In the genomic region with DNA sequence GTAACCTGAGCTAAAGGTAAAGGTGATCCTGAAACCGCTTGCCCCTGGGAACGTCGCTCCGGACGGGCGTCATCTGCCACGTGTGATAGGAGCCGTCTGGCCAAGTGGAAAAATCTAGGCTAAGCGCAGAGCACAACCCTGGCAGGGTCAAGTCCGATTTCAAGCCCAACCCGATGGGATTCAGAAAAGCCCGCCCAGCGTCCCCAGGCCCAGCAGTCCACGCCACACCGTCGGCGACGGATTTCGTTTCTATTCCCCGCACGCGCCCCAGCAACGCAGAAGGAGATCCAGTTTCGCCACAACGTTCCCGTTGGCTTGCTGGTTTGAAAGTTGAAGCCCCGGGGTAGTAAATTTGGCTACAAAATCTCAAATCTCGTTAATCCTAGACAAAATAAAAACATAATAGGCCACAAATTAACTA, we compare ENCODE assay signal across 13 cellular contexts. TPM values are rescaled to one million over a fixed set of nuclear protein-coding genes. Genes with fewer than 3 reads are reported as not detected.
A peak's percentile ranks its signal among the peaks of the same experiment; 100 is the strongest.
DNase-seq lines count a peak whose midpoint lies in the region; ATAC-seq, FAIRE-seq and TF ChIP-seq lines count a peak whose summit lies in the region.
"Had no signal": no experiment of that assay in that cellular context is flagged by ENCODE, and none has a peak within 500 bp of the region (broad histone marks: within the 10 kb centered on the region; RNA-seq: fewer than 3 reads in every experiment).

No MANE protein-coding gene starts in this region.

- intact Hi-C loops in head of caudate nucleus (cut with DNase I) (no loop called here), thyroid gland (cut with DNase I) (loop anchor here (5.0 kb wide), 1 partner anchor 34 kb away; a partner anchor contains a TSS)

- H3K4me3 Mint-ChIP-seq in astrocyte (ENCODE audit: unreplicated experiment), result peak overlapping the region; percentile 74
- H3K4me3 Mint-ChIP-seq: HFFc6; stimulated activated naive CD8-positive, alpha-beta T cell treated with anti-CD3 and anti-CD28 coated beads, Interleukin-15, Interleukin-2, amounts not matched to agents 100 ng/mL and 50 ng/mL, for 24 hours had no signal

- ATAC-seq in GM21576 (IDR thresholded peaks at IDR 0.05; ENCODE audit: unreplicated experiment) (no peak), GM19328 (IDR thresholded peaks at IDR 0.05; ENCODE audit: unreplicated experiment) (no peak), HG03432 (IDR thresholded peaks at IDR 0.05; ENCODE audit: unreplicated experiment) (no peak)

- no peaks in the 10 kb centered on the region for H3K9me3 ChIP-seq in astrocyte (ENCODE audit: insufficient read depth, low read depth, low read length)
- peaks cover 3% of the 10 kb centered on the region for H3K9me3 ChIP-seq in muscle layer of colon (ENCODE audit: low read length)
- H3K9me3 ChIP-seq in thyroid gland, result no peaks in the 10 kb centered on the region

- H3K4me1 Mint-ChIP-seq in astrocyte (ENCODE audit: low read depth, unreplicated experiment), result peaks cover 3% of the 10 kb centered on the region

- peak overlapping the region; percentile 19 for H2AFZ ChIP-seq in astrocyte (ENCODE audit: low read depth, low read length)

- no peaks in the 10 kb centered on the region for H3K9me3 Mint-ChIP-seq in astrocyte (ENCODE audit: unreplicated experiment)
- H3K9me3 Mint-ChIP-seq: HFFc6; stimulated activated naive CD8-positive, alpha-beta T cell treated with anti-CD3 and anti-CD28 coated beads, Interleukin-15, Interleukin-2, amounts not matched to agents 100 ng/mL and 50 ng/mL, for 24 hours had no signal

- H3K9ac ChIP-seq in astrocyte (ENCODE audit: low read length) (peak overlapping the region; percentile 38), muscle layer of colon (ENCODE audit: low read length) (no peak overlapping the region)

- no peak for DNase-seq in astrocyte (ENCODE audit: low read depth)
- peak in 31 of 42 donors; percentile 19 to 78 (median 53) for DNase-seq in head of caudate nucleus
- DNase-seq in thyroid gland, result peak; percentile 32 to 34
- DNase-seq: activated CD4-positive, alpha-beta T cell treated with anti-CD3 and anti-CD28 coated beads, Interleukin-2, amount 50 U/mL, for 48 hours; amniotic stem cell; HFFc6; stimulated activated CD4-positive, alpha-beta T cell treated with anti-CD3 and anti-CD28 coated beads, Interleukin-12 subunit alpha, Interleukin-12 subunit beta, amount 100 ng/mL, for 4 hours had no signal

- H3K27me3 ChIP-seq in astrocyte (ENCODE audit: insufficient read depth, low read length) (peaks cover 98% of the 10 kb centered on the region), muscle layer of colon (ENCODE audit: control insufficient read depth in 1 of 2, insufficient read depth in 2 of 2, low read length in 2 of 2) (peaks cover 59 to 68% of the 10 kb centered on the region in 2 donors), thyroid gland (peaks cover 12% of the 10 kb centered on the region)

- no peaks in the 10 kb centered on the region for H3K36me3 Mint-ChIP-seq in astrocyte (ENCODE audit: low read depth, unreplicated experiment)

- H4K20me1 ChIP-seq in astrocyte (ENCODE audit: insufficient read depth, low read length), result no peaks in the 10 kb centered on the region

- WGBS in thyroid gland, 2 donors, result 51 to 58% methylated on average over 19 to 28 of the region's 28 CpGs

- H3K36me3 ChIP-seq in astrocyte (ENCODE audit: insufficient read depth, low read length), result no peaks in the 10 kb centered on the region
- H3K36me3 ChIP-seq in muscle layer of colon (ENCODE audit: insufficient read depth, low read length), result no peaks in the 10 kb centered on the region
- no peaks in the 10 kb centered on the region for H3K36me3 ChIP-seq in thyroid gland

- H3K27ac Mint-ChIP-seq in astrocyte (ENCODE audit: unreplicated experiment), result no peak overlapping the region
- H3K27ac Mint-ChIP-seq: HFFc6; stimulated activated naive CD8-positive, alpha-beta T cell treated with anti-CD3 and anti-CD28 coated beads, Interleukin-15, Interleukin-2, amounts not matched to agents 100 ng/mL and 50 ng/mL, for 24 hours had no signal

- no peak overlapping the region for H3K27ac ChIP-seq in astrocyte (ENCODE audit: low read depth, low read length)
- H3K27ac ChIP-seq in muscle layer of colon (ENCODE audit: low read depth, low read length), result peak overlapping the region; percentile 64
- H3K27ac ChIP-seq in thyroid gland, result peak overlapping the region; percentile 71 to 76 (median 74)
- H3K27ac ChIP-seq: SK-N-MC had no signal

- peaks cover 29% of the 10 kb centered on the region for H3K4me1 ChIP-seq in astrocyte (ENCODE audit: insufficient read depth, low read length)
- H3K4me1 ChIP-seq in muscle layer of colon (ENCODE audit: insufficient read depth, low read length), result peaks cover 53% of the 10 kb centered on the region
- H3K4me1 ChIP-seq in thyroid gland, result peaks cover 35 to 39% of the 10 kb centered on the region in 2 donors

- TF ChIP-seq CTCF in astrocyte (IDR thresholded peaks at IDR 0.05; ENCODE audit: insufficient read depth, low read depth, low read length) (no peak), thyroid gland (IDR thresholded peaks at IDR 0.05) (no peak)

- no peak for FAIRE-seq in astrocyte (lab: Jason Lieb, UNC)

- H3K4me2 ChIP-seq in astrocyte (ENCODE audit: low read length), result peak overlapping the region; percentile 80

- H3K79me2 ChIP-seq in astrocyte (ENCODE audit: insufficient read depth, low read length), result peaks cover 28% of the 10 kb centered on the region

- H3K27me3 Mint-ChIP-seq in astrocyte (ENCODE audit: low read depth, unreplicated experiment), result peaks cover 40% of the 10 kb centered on the region

- peak in 1 of 2 donors; percentile 31 for TF ChIP-seq POLR2A in thyroid gland (IDR thresholded peaks at IDR 0.05)

- H3K4me3 ChIP-seq in astrocyte (ENCODE audit: insufficient read depth, low read depth, low read length) (peak overlapping the region; percentile 43), muscle layer of colon (ENCODE audit: low read depth in 1 of 2, low read length in 2 of 2) (peak overlapping the region; percentile 51 to 72), thyroid gland (replicated peaks in 1 of 3) (peak overlapping the region in 2 of 3 donors; percentile 27 to 32)
- H3K4me3 ChIP-seq: SK-N-MC had no signal

RNA-seq across cellular contexts. Expression of a gene that starts 32.4 kb away (rescaled TPM):
- total RNA-seq in astrocyte, result 8.8 and 9.4 TPM in 2 replicates
- total RNA-seq in thyroid gland, result 100 to 1,000 TPM in 3 of 4 donors, 10 to 100 TPM in 1; 57.9 to 144 (median 125) TPM
